In the genomic region with DNA sequence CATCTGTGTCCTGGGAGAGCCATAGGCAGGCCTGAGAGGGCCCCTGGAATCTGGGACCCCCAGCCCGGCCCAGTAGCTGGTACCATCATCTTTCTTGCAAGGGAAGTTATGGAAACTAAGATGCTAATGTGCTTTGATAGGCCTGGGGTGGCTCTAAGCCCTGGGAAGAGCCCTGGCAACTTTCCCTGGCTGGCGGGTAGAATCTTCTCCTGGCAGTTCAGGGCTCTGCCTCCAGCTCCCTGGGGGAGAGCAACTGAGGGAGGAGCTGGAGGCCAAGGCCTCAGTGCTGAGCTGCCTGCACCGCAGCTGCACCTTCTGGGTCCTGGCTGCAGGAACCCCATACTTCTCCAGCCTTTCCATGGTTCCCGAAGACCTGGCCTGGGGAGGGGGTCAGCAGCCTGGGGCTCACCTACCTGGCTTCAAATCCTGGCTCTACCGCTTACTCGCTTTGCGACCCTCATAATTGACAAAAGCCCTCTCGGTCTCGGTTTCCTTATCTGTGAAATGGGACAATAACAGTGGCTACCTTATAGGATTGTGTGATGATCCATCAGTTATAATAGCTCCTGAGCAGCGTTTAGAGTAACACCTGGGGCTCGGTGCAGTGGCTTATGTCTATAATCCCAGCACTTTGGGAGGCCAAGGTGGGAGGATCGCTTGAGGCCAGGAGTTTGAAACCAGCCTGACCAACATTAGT, we compare ENCODE assay signal across 10 cellular contexts.
DNase-seq lines count a peak whose midpoint lies in the region; ATAC-seq and TF ChIP-seq lines count a peak whose summit lies in the region.
"Had no signal": no experiment of that assay in that cellular context is flagged by ENCODE, and none has a peak within 500 bp of the region (broad histone marks: within the 10 kb centered on the region; RNA-seq: fewer than 3 reads in every experiment).

No MANE protein-coding gene starts in this region.

- H3K4me3 Mint-ChIP-seq in effector memory CD8-positive, alpha-beta T cell, result peak overlapping the region; percentile 80 to 81

- peak overlapping the region; percentile 93 to 97 for H3K27ac Mint-ChIP-seq in effector memory CD8-positive, alpha-beta T cell

- TF ChIP-seq POLR2A in Peyer's patch (IDR thresholded peaks at IDR 0.05) (no peak), ovary (IDR thresholded peaks at IDR 0.05) (no peak)

- H3K36me3 Mint-ChIP-seq in effector memory CD8-positive, alpha-beta T cell (ENCODE audit: insufficient read depth), result peaks cover 56% of the 10 kb centered on the region

- ATAC-seq in effector memory CD8-positive, alpha-beta T cell (replicated peaks), result no peak

- no peak for TF ChIP-seq EP300 in ovary (IDR thresholded peaks at IDR 0.05)

- in situ Hi-C loops in G401 (cut with HindIII; ENCODE audit: low sequenced_read_pairs), result no loop called here

- H3K27me3 ChIP-seq in Peyer's patch (no peaks in the 10 kb centered on the region), ovary (no peaks in the 10 kb centered on the region)

- H3K36me3 ChIP-seq in Peyer's patch (peaks cover 0 to 5% (median 0%) of the 10 kb centered on the region in 3 donors), ovary (no peaks in the 10 kb centered on the region)

- no peaks in the 10 kb centered on the region for H3K9me3 ChIP-seq in Peyer's patch
- H3K9me3 ChIP-seq in ovary, result no peaks in the 10 kb centered on the region

- DNase-seq in G401 (ENCODE audit: low spot score) (peak; percentile 68), Peyer's patch (no peak), ovary (peak in 3 of 5 donors; percentile 52 to 76 (median 53)), GM10248 (ENCODE audit: extremely low spot score) (no peak), SK-N-DZ (ENCODE audit: low spot score) (no peak), foreskin melanocyte (no peak), NCI-H1930 (lab: John Stamatoyannopoulos, UW) (no peak)
- DNase-seq in effector memory CD8-positive, alpha-beta T cell, result no peak
- DNase-seq: T1000 had no signal

- no peak for TF ChIP-seq CTCF in Peyer's patch (IDR thresholded peaks at IDR 0.05)
- no peak for TF ChIP-seq CTCF in ovary (IDR thresholded peaks at IDR 0.05)
- TF ChIP-seq CTCF in GM10248 (IDR thresholded peaks at IDR 0.05; ENCODE audit: control extremely low read depth, extremely low read depth, low read depth, missing control alignments), result no peak

- peaks cover 5 to 80% (median 62%) of the 10 kb centered on the region in 4 donors for H3K4me1 ChIP-seq in Peyer's patch
- peaks cover 58% of the 10 kb centered on the region for H3K4me1 ChIP-seq in ovary (ENCODE audit: insufficient read depth)

- WGBS in ovary, 3 donors, result 59 to 68% (median 62%) methylated on average over 12 of the region's 12 CpGs

- H3K27ac ChIP-seq in Peyer's patch (peak overlapping the region; percentile 6 to 78 (median 38)), ovary (no peak overlapping the region)

- no peak overlapping the region for H3K4me3 ChIP-seq in Peyer's patch
- H3K4me3 ChIP-seq in ovary, result no peak overlapping the region
- H3K4me3 ChIP-seq: coronary artery had no signal

- POLR2A ChIA-PET in GM10248 (lab: Yijun Ruan, JAX), result interaction anchor here (0.9 to 1.3 kb wide), 2 partner anchors 9 to 14 kb away, joined by 3 to 5 read pairs; no protein-coding TSS in a partner anchor

- CTCF ChIA-PET in GM10248 (lab: Yijun Ruan, JAX), result interaction anchor here (0.9 to 4.4 kb wide), 8 partner anchors 9 to 74 kb away, joined by 3 to 37 read pairs (median 4); no protein-coding TSS in a partner anchor

- intact Hi-C loops in ovary (cut with DNase I), result no loop called here

- H3K27me3 Mint-ChIP-seq in effector memory CD8-positive, alpha-beta T cell, result no peaks in the 10 kb centered on the region

- peaks cover 85 to 89% of the 10 kb centered on the region in 2 donors for H3K4me1 Mint-ChIP-seq in effector memory CD8-positive, alpha-beta T cell (ENCODE audit: low read depth in 2 of 2)

- H3K9me3 Mint-ChIP-seq in effector memory CD8-positive, alpha-beta T cell, result no peaks in the 10 kb centered on the region

Comparison
In these comparisons a context has a peak if more than half of its experiments do, and no peak if none do; other contexts are left out.
1. DNase-seq: peak in G401 (single experiment) and ovary (3 of 5); none in Peyer's patch (0 of 3), effector memory CD8-positive, alpha-beta T cell (0 of 3), GM10248 (single experiment), SK-N-DZ (single experiment), foreskin melanocyte (single experiment) and NCI-H1930 (0 of 2).
2. H3K27ac ChIP-seq: peak in Peyer's patch (4 of 4); none in ovary (0 of 2).